In genomic region chr10:124688889-124689670, GRCh38 we compare ENCODE assay signal across 1 cellular context.
A peak's percentile ranks its signal among the peaks of the same experiment; 100 is the strongest.
TF ChIP-seq lines count a peak whose summit lies in the region.

No MANE protein-coding gene starts in this region.

TF ChIP-seq in K562, 482 proteins besides CTCF, POLR2A, EP300 and RAD21 (continued from another document and continues in another):
- TF ChIP-seq E2F6 (IDR thresholded peaks at IDR 0.05; ENCODE audit: borderline replicate concordance in 1 of 2, extremely low read depth in 1 of 2, insufficient read depth in 1 of 2, insufficient read length in 1 of 2, low read depth in 1 of 2, low read length in 1 of 2, poor library complexity in 1 of 2, severe bottlenecking in 1 of 2) = peak; percentile 35 to 36
- no peak for TF ChIP-seq ZNF274 (IDR thresholded peaks at IDR 0.05; ENCODE audit: borderline replicate concordance, low read depth, low read length)
- TF ChIP-seq ZNF407 (IDR thresholded peaks at IDR 0.05; ENCODE audit: low read depth) = no peak
- TF ChIP-seq ZNF316 (IDR thresholded peaks at IDR 0.05) = peak; percentile 89
- TF ChIP-seq ZNF347 (CRISPR knock-in tag; IDR thresholded peaks at IDR 0.05; ENCODE audit: low read depth) = no peak
- no peak for TF ChIP-seq SLC30A9 (CRISPR knock-in tag; IDR thresholded peaks at IDR 0.05)
- TF ChIP-seq CSDE1 (IDR thresholded peaks at IDR 0.05) = no peak
- no peak; a peak in 1 of 4 replicates for TF ChIP-seq SIN3A (IDR thresholded peaks at IDR 0.05; ENCODE audit: borderline replicate concordance in 2 of 2, control insufficient read depth in 1 of 2, low read depth in 2 of 2, low read length in 2 of 2)
- no peak for TF ChIP-seq HDAC6 (IDR thresholded peaks at IDR 0.05; ENCODE audit: low read depth, low read length)
- TF ChIP-seq MAFK (IDR thresholded peaks at IDR 0.05; ENCODE audit: low read length) = peak; percentile 38
- TF ChIP-seq ZNF239 (CRISPR knock-in tag; IDR thresholded peaks at IDR 0.05) = no peak
- no peak for TF ChIP-seq NFXL1 (CRISPR knock-in tag; IDR thresholded peaks at IDR 0.05)
- no peak for TF ChIP-seq MLX (CRISPR knock-in tag; conservative IDR thresholded peaks at IDR 0.05)
- TF ChIP-seq ZNF143 (CRISPR knock-in tag; IDR thresholded peaks at IDR 0.05) = no peak
- no peak for TF ChIP-seq ID3 (CRISPR knock-in tag; IDR thresholded peaks at IDR 0.05)
- TF ChIP-seq ID3 (tag; IDR thresholded peaks at IDR 0.05) = 0 out of 2 replicates have a peak, but pooled peaks have one; percentile 33
- no peak for TF ChIP-seq CREB3L1 (IDR thresholded peaks at IDR 0.05; ENCODE audit: borderline replicate concordance, low read depth)
- no peak for TF ChIP-seq SP1 (CRISPR knock-in tag; IDR thresholded peaks at IDR 0.05)
- peak; percentile 89 for TF ChIP-seq ZNF592 (IDR thresholded peaks at IDR 0.05)
- TF ChIP-seq NFATC3 (IDR thresholded peaks at IDR 0.05) = no peak
- 0 out of 2 replicates have a peak, but pooled peaks have one; percentile 23 for TF ChIP-seq ZNF583 (CRISPR knock-in tag; IDR thresholded peaks at IDR 0.05)
- no peak; the same call in 1 of the 2 replicates for TF ChIP-seq CTBP1 (IDR thresholded peaks at IDR 0.05; ENCODE audit: borderline replicate concordance)
- no peak for TF ChIP-seq MXI1 (IDR thresholded peaks at IDR 0.05; ENCODE audit: low read depth, low read length)
- no peak for TF ChIP-seq ZNF277 (CRISPR knock-in tag; IDR thresholded peaks at IDR 0.05; ENCODE audit: borderline replicate concordance)
- no peak for TF ChIP-seq ZHX1 (conservative IDR thresholded peaks at IDR 0.05; ENCODE audit: low read length)
- no peak for TF ChIP-seq CHCHD3 (CRISPR knock-in tag; IDR thresholded peaks at IDR 0.05)
- TF ChIP-seq SRSF1 (IDR thresholded peaks at IDR 0.05; ENCODE audit: low read depth, low read length) = no peak
- TF ChIP-seq MYNN (IDR thresholded peaks at IDR 0.05) = peak; percentile 58; the same call in 1 of the 2 replicates
- no peak for TF ChIP-seq MYNN (CRISPR knock-in tag; IDR thresholded peaks at IDR 0.05)
- peak; percentile 87 for TF ChIP-seq C11orf30 (IDR thresholded peaks at IDR 0.05; ENCODE audit: low read depth)
- no peak for TF ChIP-seq ARID2 (IDR thresholded peaks at IDR 0.05)
- no peak for TF ChIP-seq ELF4 (CRISPR knock-in tag; IDR thresholded peaks at IDR 0.05)
- no peak for TF ChIP-seq ZNF311 (CRISPR knock-in tag; IDR thresholded peaks at IDR 0.05)
- TF ChIP-seq L3MBTL2 (IDR thresholded peaks at IDR 0.05) = peak; percentile 92
- peak; percentile 64 for TF ChIP-seq MEIS2 (IDR thresholded peaks at IDR 0.05; ENCODE audit: partially characterized antibody)
- no peak for TF ChIP-seq ZNF57 (CRISPR knock-in tag; IDR thresholded peaks at IDR 0.05)
- peak in 1 of 2 experiments; percentile 54; a peak in 1 of 4 replicates for TF ChIP-seq RCOR1 (IDR thresholded peaks at IDR 0.05; ENCODE audit: borderline replicate concordance in 1 of 2, low read depth in 2 of 2, low read length in 2 of 2)
- no peak for TF ChIP-seq SMAD1 (IDR thresholded peaks at IDR 0.05; ENCODE audit: low read depth, low read length, partially characterized antibody)
- TF ChIP-seq SMAD3 (CRISPR knock-in tag; conservative IDR thresholded peaks at IDR 0.05) = no peak
- TF ChIP-seq E4F1 (CRISPR knock-in tag; IDR thresholded peaks at IDR 0.05; ENCODE audit: borderline replicate concordance) = no peak
